In the genomic region with DNA sequence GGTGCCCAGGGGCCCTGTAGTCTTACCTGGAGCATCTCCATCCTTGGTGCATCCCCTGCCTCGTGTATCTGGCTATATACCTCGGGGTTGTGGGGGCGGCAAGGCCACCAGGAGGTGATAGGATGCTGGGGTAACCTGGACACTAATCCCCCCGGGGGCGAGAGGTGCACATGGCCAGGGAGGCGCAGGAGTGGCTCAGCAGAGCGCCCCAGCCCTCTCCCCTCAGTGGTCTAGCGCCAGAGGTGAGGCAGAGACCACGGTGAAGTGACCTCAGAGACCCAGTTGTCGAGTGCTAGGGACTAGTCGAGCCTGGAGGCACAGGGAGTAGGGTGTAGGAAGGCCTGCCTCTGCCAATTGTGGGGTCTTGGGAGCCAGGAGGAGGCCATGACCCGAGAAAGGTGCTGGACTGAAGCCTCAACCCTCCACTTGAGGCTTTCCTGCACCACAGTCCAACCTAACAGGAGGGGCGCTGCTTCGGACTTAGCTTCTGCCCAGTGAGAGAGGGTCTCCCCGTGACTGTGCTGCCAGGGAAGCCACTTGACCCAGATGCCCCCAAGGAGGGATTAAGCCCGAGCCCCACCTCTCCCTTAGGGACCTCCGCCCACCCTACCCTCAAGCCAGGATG, we compare ENCODE assay signal across 1 cellular context.
TF ChIP-seq lines count a peak whose summit lies in the region.

A gene (minus strand): TSS at position 51 of the 625 bp plus-strand sequence. CDS start 10 bp downstream, at position 41.

TF ChIP-seq in GM12878, 131 proteins besides CTCF, POLR2A, EP300 and RAD21 (continued from another document):
- TF ChIP-seq, protein P1, sequence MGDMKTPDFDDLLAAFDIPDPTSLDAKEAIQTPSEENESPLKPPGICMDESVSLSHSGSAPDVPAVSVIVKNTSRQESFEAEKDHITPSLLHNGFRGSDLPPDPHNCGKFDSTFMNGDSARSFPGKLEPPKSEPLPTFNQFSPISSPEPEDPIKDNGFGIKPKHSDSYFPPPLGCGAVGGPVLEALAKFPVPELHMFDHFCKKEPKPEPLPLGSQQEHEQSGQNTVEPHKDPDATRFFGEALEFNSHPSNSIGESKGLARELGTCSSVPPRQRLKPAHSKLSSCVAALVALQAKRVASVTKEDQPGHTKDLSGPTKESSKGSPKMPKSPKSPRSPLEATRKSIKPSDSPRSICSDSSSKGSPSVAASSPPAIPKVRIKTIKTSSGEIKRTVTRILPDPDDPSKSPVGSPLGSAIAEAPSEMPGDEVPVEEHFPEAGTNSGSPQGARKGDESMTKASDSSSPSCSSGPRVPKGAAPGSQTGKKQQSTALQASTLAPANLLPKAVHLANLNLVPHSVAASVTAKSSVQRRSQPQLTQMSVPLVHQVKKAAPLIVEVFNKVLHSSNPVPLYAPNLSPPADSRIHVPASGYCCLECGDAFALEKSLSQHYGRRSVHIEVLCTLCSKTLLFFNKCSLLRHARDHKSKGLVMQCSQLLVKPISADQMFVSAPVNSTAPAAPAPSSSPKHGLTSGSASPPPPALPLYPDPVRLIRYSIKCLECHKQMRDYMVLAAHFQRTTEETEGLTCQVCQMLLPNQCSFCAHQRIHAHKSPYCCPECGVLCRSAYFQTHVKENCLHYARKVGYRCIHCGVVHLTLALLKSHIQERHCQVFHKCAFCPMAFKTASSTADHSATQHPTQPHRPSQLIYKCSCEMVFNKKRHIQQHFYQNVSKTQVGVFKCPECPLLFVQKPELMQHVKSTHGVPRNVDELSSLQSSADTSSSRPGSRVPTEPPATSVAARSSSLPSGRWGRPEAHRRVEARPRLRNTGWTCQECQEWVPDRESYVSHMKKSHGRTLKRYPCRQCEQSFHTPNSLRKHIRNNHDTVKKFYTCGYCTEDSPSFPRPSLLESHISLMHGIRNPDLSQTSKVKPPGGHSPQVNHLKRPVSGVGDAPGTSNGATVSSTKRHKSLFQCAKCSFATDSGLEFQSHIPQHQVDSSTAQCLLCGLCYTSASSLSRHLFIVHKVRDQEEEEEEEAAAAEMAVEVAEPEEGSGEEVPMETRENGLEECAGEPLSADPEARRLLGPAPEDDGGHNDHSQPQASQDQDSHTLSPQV (IDR thresholded peaks at IDR 0.05): no peak
- TF ChIP-seq DPF2 (IDR thresholded peaks at IDR 0.05) (no peak), SMC3 (IDR thresholded peaks at IDR 0.05; ENCODE audit: borderline replicate concordance, low read length) (no peak), TCF3 (IDR thresholded peaks at IDR 0.05; ENCODE audit: borderline replicate concordance, insufficient read depth, low read depth, low read length) (no peak), POLR2AphosphoS5 (IDR thresholded peaks at IDR 0.05; ENCODE audit: low read length) (no peak)
- TF ChIP-seq, protein P2, sequence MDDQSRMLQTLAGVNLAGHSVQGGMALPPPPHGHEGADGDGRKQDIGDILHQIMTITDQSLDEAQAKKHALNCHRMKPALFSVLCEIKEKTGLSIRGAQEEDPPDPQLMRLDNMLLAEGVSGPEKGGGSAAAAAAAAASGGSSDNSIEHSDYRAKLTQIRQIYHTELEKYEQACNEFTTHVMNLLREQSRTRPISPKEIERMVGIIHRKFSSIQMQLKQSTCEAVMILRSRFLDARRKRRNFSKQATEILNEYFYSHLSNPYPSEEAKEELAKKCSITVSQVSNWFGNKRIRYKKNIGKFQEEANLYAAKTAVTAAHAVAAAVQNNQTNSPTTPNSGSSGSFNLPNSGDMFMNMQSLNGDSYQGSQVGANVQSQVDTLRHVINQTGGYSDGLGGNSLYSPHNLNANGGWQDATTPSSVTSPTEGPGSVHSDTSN (IDR thresholded peaks at IDR 0.05; ENCODE audit: insufficient replicate concordance, low read depth, low read length): no peak
- TF ChIP-seq, protein P3, sequence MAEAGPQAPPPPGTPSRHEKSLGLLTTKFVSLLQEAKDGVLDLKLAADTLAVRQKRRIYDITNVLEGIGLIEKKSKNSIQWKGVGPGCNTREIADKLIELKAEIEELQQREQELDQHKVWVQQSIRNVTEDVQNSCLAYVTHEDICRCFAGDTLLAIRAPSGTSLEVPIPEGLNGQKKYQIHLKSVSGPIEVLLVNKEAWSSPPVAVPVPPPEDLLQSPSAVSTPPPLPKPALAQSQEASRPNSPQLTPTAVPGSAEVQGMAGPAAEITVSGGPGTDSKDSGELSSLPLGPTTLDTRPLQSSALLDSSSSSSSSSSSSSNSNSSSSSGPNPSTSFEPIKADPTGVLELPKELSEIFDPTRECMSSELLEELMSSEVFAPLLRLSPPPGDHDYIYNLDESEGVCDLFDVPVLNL (IDR thresholded peaks at IDR 0.05; ENCODE audit: low read depth, low read length): no peak
